30 cellular contexts compared by ENCODE assay signal in genomic region chr7:83918142-83918541, GRCh38.
"Had no signal": no experiment of that assay in that cellular context is flagged by ENCODE, and none has a peak within 500 bp of the region (broad histone marks: within the 10 kb centered on the region; RNA-seq: fewer than 3 reads in every experiment).

No MANE protein-coding gene starts in this region.

- H3K9me3 ChIP-seq: lower lobe of right lung, pancreas, prostate gland, stomach, testis, thyroid gland, transverse colon, upper lobe of left lung, vagina had no signal

- ATAC-seq: left colon; left lung; lower lobe of right lung; naive thymus-derived CD8-positive, alpha-beta T cell; pancreas; right cardiac atrium; sciatic nerve; stimulated activated naive B cell treated with anti-CD40 and anti-IgM and Interleukin-4, amounts not matched to agents 10 μg/mL and 1 μg/mL and 100 μg/mL, for 72 hours; stimulated activated naive CD8-positive, alpha-beta T cell treated with anti-CD3 and anti-CD28 coated beads, Interleukin-15, Interleukin-2, amounts not matched to agents 100 U/mL and 50 U/mL, for 24 hours had no signal

- H3K27me3 ChIP-seq: left lung, pancreas, stomach, testis, thyroid gland, transverse colon, upper lobe of left lung, vagina had no signal

- H3K36me3 ChIP-seq: left lung, lower lobe of right lung, pancreas, prostate gland, stomach, thyroid gland, transverse colon, upper lobe of left lung, vagina had no signal

- H3K27ac Mint-ChIP-seq: immature natural killer cell; naive thymus-derived CD8-positive, alpha-beta T cell; nephron; stimulated activated naive B cell treated with anti-CD40 and anti-IgM and Interleukin-4, amounts not matched to agents 10 μg/mL and 1 μg/mL and 100 μg/mL, for 72 hours had no signal

- H3K4me1 ChIP-seq: left lung, lower lobe of right lung, pancreas, prostate gland, stomach, testis, thyroid gland, transverse colon, upper lobe of left lung, vagina had no signal

- H3K27me3 Mint-ChIP-seq: stimulated activated naive B cell treated with anti-CD40 and anti-IgM and Interleukin-4, amounts not matched to agents 10 μg/mL and 1 μg/mL and 100 μg/mL, for 72 hours had no signal

- H3K4me3 Mint-ChIP-seq: immature natural killer cell; naive thymus-derived CD8-positive, alpha-beta T cell; nephron; neural crest cell; stimulated activated naive B cell treated with anti-CD40 and anti-IgM and Interleukin-4, amounts not matched to agents 10 μg/mL and 1 μg/mL and 100 μg/mL, for 72 hours had no signal

- DNase-seq: immature natural killer cell; kidney; left colon; left lung; lower lobe of right lung; mammary epithelial cell; mesenchymal stem cell; naive thymus-derived CD8-positive, alpha-beta T cell; nucleus accumbens; pancreas; posterior cingulate gyrus; retina; right cardiac atrium; stimulated activated CD4-positive, alpha-beta T cell treated with anti-CD3 and anti-CD28 coated beads, Interleukin-12 subunit alpha, Interleukin-12 subunit beta, amount 100 ng/mL, for 4 hours; stimulated activated CD4-positive, alpha-beta T cell treated with anti-CD3 and anti-CD28 coated beads, Interleukin-15, amount 100 ng/mL, for 24 hours; stimulated activated CD4-positive, alpha-beta T cell treated with anti-CD3 and anti-CD28 coated beads, Interleukin-2, amount 100 ng/mL, for 24 hours; stimulated activated CD4-positive, alpha-beta T cell treated with anti-CD3 and anti-CD28 coated beads, Interleukin-4, amount 100 ng/mL, for 1 hour; stimulated activated naive B cell treated with anti-CD40 and anti-IgM and Interleukin-4, amounts not matched to agents 10 μg/mL and 1 μg/mL and 100 μg/mL, for 72 hours; stimulated activated naive CD8-positive, alpha-beta T cell treated with anti-CD3 and anti-CD28 coated beads, Interleukin-15, Interleukin-2, amounts not matched to agents 100 U/mL and 50 U/mL, for 24 hours; stomach; testis; thyroid gland; transverse colon; upper lobe of left lung had no signal

- H3K27ac ChIP-seq: left lung, lower lobe of right lung, pancreas, prostate gland, skin epidermis, stomach, testis, thyroid gland, transverse colon, upper lobe of left lung, vagina had no signal

- H3K36me3 Mint-ChIP-seq: stimulated activated naive B cell treated with anti-CD40 and anti-IgM and Interleukin-4, amounts not matched to agents 10 μg/mL and 1 μg/mL and 100 μg/mL, for 72 hours had no signal

- H3K4me1 Mint-ChIP-seq: immature natural killer cell; naive thymus-derived CD8-positive, alpha-beta T cell; neural crest cell; stimulated activated naive B cell treated with anti-CD40 and anti-IgM and Interleukin-4, amounts not matched to agents 10 μg/mL and 1 μg/mL and 100 μg/mL, for 72 hours had no signal

- H3K4me3 ChIP-seq: left lung, lower lobe of right lung, pancreas, prostate gland, skin epidermis, stomach, testis, thyroid gland, transverse colon, upper lobe of left lung, vagina had no signal
